8 cellular contexts compared by ENCODE assay signal in genomic region chr11:67287355-67288197, GRCh38. TPM values are rescaled to one million over a fixed set of nuclear protein-coding genes. Genes with fewer than 3 reads are reported as not detected.
DNase-seq lines count a peak whose midpoint lies in the region; ATAC-seq lines count a peak whose summit lies in the region.

No MANE protein-coding gene starts in this region.

- no peaks in the 10 kb centered on the region for H3K9me3 ChIP-seq in BLaER1

- H3K4me1 Mint-ChIP-seq in central memory CD8-positive, alpha-beta T cell = peaks cover 43% of the 10 kb centered on the region
- H3K4me1 Mint-ChIP-seq in naive B cell = peaks cover 31 to 47% (median 41%) of the 10 kb centered on the region in 3 donors

- peaks cover 74% of the 10 kb centered on the region for H3K36me3 ChIP-seq in BLaER1

- H3K27ac ChIP-seq in BLaER1 = peak overlapping the region; percentile 100

- H3K36me3 Mint-ChIP-seq in central memory CD8-positive, alpha-beta T cell (ENCODE audit: insufficient read depth) = peaks cover 70% of the 10 kb centered on the region
- peaks cover 3 to 8% of the 10 kb centered on the region in 2 donors for H3K36me3 Mint-ChIP-seq in naive B cell

- H3K27me3 ChIP-seq in BLaER1 = no peaks in the 10 kb centered on the region

- peaks cover 86% of the 10 kb centered on the region for H3K4me1 ChIP-seq in BLaER1

- H3K4me3 Mint-ChIP-seq in central memory CD8-positive, alpha-beta T cell = peak overlapping the region; percentile 81
- peak overlapping the region; percentile 79 to 92 (median 84) for H3K4me3 Mint-ChIP-seq in naive B cell

- H3K27ac Mint-ChIP-seq in central memory CD8-positive, alpha-beta T cell (ENCODE audit: low read depth) = peak overlapping the region; percentile 97
- peak overlapping the region; percentile 97 to 99 (median 98) for H3K27ac Mint-ChIP-seq in naive B cell

- no peaks in the 10 kb centered on the region for H3K9me3 Mint-ChIP-seq in central memory CD8-positive, alpha-beta T cell
- no peaks in the 10 kb centered on the region for H3K9me3 Mint-ChIP-seq in naive B cell

- no peaks in the 10 kb centered on the region for H3K27me3 Mint-ChIP-seq in central memory CD8-positive, alpha-beta T cell
- no peaks in the 10 kb centered on the region for H3K27me3 Mint-ChIP-seq in naive B cell

- H3K4me3 ChIP-seq in BLaER1 = peak overlapping the region; percentile 81

- peak overlapping the region; percentile 99 for H3K4me2 ChIP-seq in BLaER1

- H4K20me1 ChIP-seq in BLaER1 = peaks cover 27% of the 10 kb centered on the region; the same call in 1 of the 2 replicates

- intact Hi-C loops in sciatic nerve (cut with DNase I) = no loop called here

- DNase-seq in MV-4-11 (lab: John Stamatoyannopoulos, UW) = peak; percentile 40
- DNase-seq in central memory CD8-positive, alpha-beta T cell (ENCODE audit: low spot score in 2 of 2) = peak in 1 of 2 donors; percentile 44
- DNase-seq in naive B cell = no peak
- DNase-seq in sciatic nerve (ENCODE audit: low spot score) = no peak
- no peak for DNase-seq in NCI-H524 (lab: John Stamatoyannopoulos, UW)
- no peak for DNase-seq in NCI-H2227 treated with DMSO at 0.1 percent for 48 hours (lab: John Stamatoyannopoulos, UW)

- peak overlapping the region; percentile 100 for H3K9ac ChIP-seq in BLaER1

- ATAC-seq in central memory CD8-positive, alpha-beta T cell (replicated peaks; ENCODE audit: extremely low read depth, poor library complexity, severe bottlenecking) = peak; percentile 33
- ATAC-seq in naive B cell (ENCODE audit: low read depth in 2 of 2) (no peak), sciatic nerve (no peak), HG02852 (IDR thresholded peaks at IDR 0.05; ENCODE audit: unreplicated experiment) (no peak)

RNA-seq across cellular contexts. Expression of gene ANKRD13D, which starts 1.5 kb away (rescaled TPM):
- 10 to 100 TPM in 2 of 6 donors, 1 to 10 TPM in 4; 3.5 to 18.4 (median 8.4) TPM for polyA plus RNA-seq in naive B cell (ENCODE audit: low read depth in 6 of 6)
- total RNA-seq in sciatic nerve = 69.7 TPM

RNA-seq across cellular contexts. Expression of gene SSH3, which starts 15.8 kb away (rescaled TPM):
- polyA plus RNA-seq in naive B cell (ENCODE audit: low read depth in 6 of 6) = under 1 TPM in 1 of 6 donors, not detected in 5; 0.18 TPM
- 40.7 TPM for total RNA-seq in sciatic nerve

RNA-seq across cellular contexts. Expression of gene GRK2, which starts 21.3 kb away (rescaled TPM):
- 10 to 100 TPM; 17.9 to 63.4 (median 31.7) TPM for polyA plus RNA-seq in naive B cell (ENCODE audit: low read depth in 6 of 6)
- total RNA-seq in sciatic nerve = 61.7 TPM
